8 cellular contexts compared by ENCODE assay signal in the genomic region with DNA sequence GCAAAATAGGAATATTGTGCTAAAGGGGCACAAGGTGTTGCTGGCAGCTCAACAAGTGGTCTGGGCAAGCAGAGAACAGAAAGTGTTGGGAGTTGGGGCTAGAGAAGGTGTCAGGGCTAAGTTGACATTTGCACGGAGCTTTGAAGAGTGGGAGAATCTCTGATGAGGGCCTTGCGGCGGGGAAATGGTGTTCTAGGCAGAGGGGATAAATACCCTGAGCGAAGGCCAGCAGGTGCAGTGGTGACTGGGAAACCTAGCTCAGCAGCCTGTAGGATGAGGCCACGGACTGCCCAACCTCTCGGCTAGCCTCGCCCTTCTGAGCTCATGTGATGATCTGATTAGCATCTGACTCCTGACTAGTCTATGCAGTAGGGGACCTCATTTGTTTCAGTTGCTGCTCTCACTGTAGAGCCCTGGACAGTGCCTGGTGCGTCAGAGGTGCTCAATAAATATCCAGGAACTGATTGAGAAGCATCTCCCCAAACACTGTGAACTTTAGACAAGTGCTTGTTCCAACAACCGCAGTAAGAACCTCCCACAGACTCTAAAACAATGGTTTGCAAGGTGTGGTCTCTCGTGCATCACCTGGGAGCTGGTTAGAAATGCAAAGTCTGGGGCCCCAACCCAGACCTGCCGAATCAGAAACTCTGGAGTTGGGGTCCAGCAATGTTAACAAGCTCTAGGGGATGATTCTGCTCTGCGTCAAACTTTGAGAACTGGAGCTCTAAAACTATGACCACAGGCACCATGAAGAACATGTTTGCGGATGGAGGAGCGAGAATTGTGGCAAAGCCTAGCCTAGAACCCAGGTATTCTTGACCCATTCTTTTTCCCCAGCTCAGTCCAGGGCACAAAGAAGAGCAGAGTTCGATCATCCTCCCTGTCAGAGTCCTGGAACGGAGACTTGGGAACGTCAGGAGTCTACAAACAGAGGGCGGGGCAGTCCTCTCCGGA. TPM values are rescaled to one million over a fixed set of nuclear protein-coding genes. Genes with fewer than 3 reads are reported as not detected.
DNase-seq lines count a peak whose midpoint lies in the region; ATAC-seq, FAIRE-seq and TF ChIP-seq lines count a peak whose summit lies in the region.

No MANE protein-coding gene starts in this region.

- H3K9me3 ChIP-seq in H1 (ENCODE audit: insufficient read depth in 2 of 2, low read depth in 1 of 2, low read length in 1 of 2): no peaks in the 10 kb centered on the region
- H3K9me3 ChIP-seq in neutrophil: no peaks in the 10 kb centered on the region

- H3K4ac ChIP-seq in H1 (replicated peaks; ENCODE audit: insufficient read length, low read depth, low read length): no peak overlapping the region

- H3K27ac ChIP-seq in H1 (ENCODE audit: low read depth, low read length): no peak overlapping the region
- no peak overlapping the region for H3K27ac ChIP-seq in neutrophil

- H3K18ac ChIP-seq in H1 (ENCODE audit: extremely low read depth, low read length): no peak overlapping the region

- H3K27me3 ChIP-seq in GM06990 (replicated peaks; ENCODE audit: control insufficient read depth, insufficient read depth, low read length): no peaks in the 10 kb centered on the region; the same call in 1 of the 2 replicates
- H3K27me3 ChIP-seq in H1 (replicated peaks in 1 of 4; ENCODE audit: control insufficient read depth in 3 of 4, extremely low read depth in 1 of 4, insufficient read depth in 3 of 4, low read length in 3 of 4): peaks cover 21 to 36% (median 35%) of the 10 kb centered on the region in 4 experiments
- H3K27me3 ChIP-seq in neutrophil: peaks cover 97% of the 10 kb centered on the region

- H2BK12ac ChIP-seq in H1 (ENCODE audit: low read depth, low read length): peak overlapping the region; percentile 82

- POLR2A ChIA-PET in H1 (lab: Charles Lee; ENCODE audit: partially characterized antibody): interaction anchor here (0.8 to 2.1 kb wide), 9 partner anchors 9 to 63 kb away, joined by 3 to 6 read pairs (median 3); no protein-coding TSS in a partner anchor
- POLR2A ChIA-PET in GM10248 (lab: Yijun Ruan, JAX): no interaction called here

- TF ChIP-seq EP300 in H1 (IDR thresholded peaks at IDR 0.05; ENCODE audit: borderline replicate concordance in 1 of 2, low read depth in 2 of 2, low read length in 2 of 2): no peak

- H3K4me3 ChIP-seq in GM06990 (replicated peaks; ENCODE audit: low read depth, low read length) (peak overlapping the region; percentile 54), H1 (ENCODE audit: extremely low read depth in 1 of 4, insufficient read depth in 2 of 4, low read depth in 3 of 4, low read length in 4 of 4) (peak overlapping the region; percentile 25 to 56 (median 41); a peak in 7 of 8 replicates), neutrophil (ENCODE audit: low read depth in 1 of 2, low read length in 1 of 2) (peak overlapping the region; percentile 66)

- TF ChIP-seq CTCF in GM06990 (IDR thresholded peaks at IDR 0.05; ENCODE audit: insufficient read depth, low read length, poor library complexity, severe bottlenecking) (no peak), H1 (IDR thresholded peaks at IDR 0.05; ENCODE audit: control extremely low read depth in 1 of 3, insufficient read depth in 1 of 3, low read depth in 1 of 3, low read length in 3 of 3) (no peak), neutrophil (IDR thresholded peaks at IDR 0.05) (no peak), GM10248 (IDR thresholded peaks at IDR 0.05; ENCODE audit: control extremely low read depth, extremely low read depth, low read depth, missing control alignments) (no peak)

- no peaks in the 10 kb centered on the region for H3K36me3 ChIP-seq in GM06990 (ENCODE audit: control insufficient read depth, insufficient read depth, low read length)
- H3K36me3 ChIP-seq in H1 (ENCODE audit: control insufficient read depth in 2 of 4, insufficient read depth in 4 of 4, low read length in 3 of 4): no peaks in the 10 kb centered on the region
- no peaks in the 10 kb centered on the region for H3K36me3 ChIP-seq in neutrophil

- no peak overlapping the region for H2BK15ac ChIP-seq in H1 (ENCODE audit: low read length)

- H2BK120ac ChIP-seq in H1 (replicated peaks; ENCODE audit: low read depth, low read length): no peak overlapping the region

- no peak overlapping the region for H4K8ac ChIP-seq in H1 (ENCODE audit: extremely low read depth, insufficient read depth, low read length)

- no peak for TF ChIP-seq RAD21 in H1 (IDR thresholded peaks at IDR 0.05 in 1 of 2, conservative IDR thresholded peaks at IDR 0.05 in 1 of 2; ENCODE audit: low read depth in 2 of 2, low read length in 2 of 2)

- H3K14ac ChIP-seq in H1 (ENCODE audit: insufficient read length): no peak overlapping the region

- no peak overlapping the region for H2AK5ac ChIP-seq in H1 (ENCODE audit: low read depth, low read length)

- H4K20me1 ChIP-seq in H1 (replicated peaks in 1 of 2; ENCODE audit: control insufficient read depth in 1 of 2, insufficient read depth in 2 of 2, low read length in 2 of 2): peaks cover 5 to 11% of the 10 kb centered on the region in 2 experiments

- no peak for TF ChIP-seq POLR2A in H1 (IDR thresholded peaks at IDR 0.05; ENCODE audit: control extremely low read depth in 1 of 2, low read depth in 2 of 2, low read length in 2 of 2)

- no peak overlapping the region for H2BK20ac ChIP-seq in H1 (ENCODE audit: low read length)

- CTCF ChIA-PET in H1 (lab: Charles Lee; ENCODE audit: partially characterized antibody): interaction anchor here (0.6 to 11.6 kb wide), 21 partner anchors 12 to 77 kb away, joined by 3 to 173 read pairs (median 6); no protein-coding TSS in a partner anchor
- CTCF ChIA-PET in GM10248 (lab: Yijun Ruan, JAX): interaction anchor here (0.7 to 2.4 kb wide), 10 partner anchors 9 to 78 kb away, joined by 3 to 9 read pairs (median 5); no protein-coding TSS in a partner anchor

- H3K56ac ChIP-seq in H1 (replicated peaks; ENCODE audit: insufficient read length, low read depth, low read length): no peak overlapping the region

- no peak for ATAC-seq in GM18873 (IDR thresholded peaks at IDR 0.05; ENCODE audit: low FRiP score, unreplicated experiment)

- no peaks in the 10 kb centered on the region for H3K79me1 ChIP-seq in H1 (ENCODE audit: low read depth, low read length)

- no peak overlapping the region for H4K5ac ChIP-seq in H1 (ENCODE audit: insufficient read length, low read depth, low read length)

- DNase-seq in GM06990 (ENCODE audit: extremely low read depth, insufficient read length) (no peak), NCI-H748 (lab: John Stamatoyannopoulos, UW; ENCODE audit: unreplicated experiment) (peak; percentile 97), H1 (ENCODE audit: low read depth in 1 of 2, low spot score in 2 of 2) (peak in 1 of 2 experiments; percentile 57), GM10248 (ENCODE audit: extremely low spot score) (no peak), CD1c-positive myeloid dendritic cell (ENCODE audit: extremely low spot score) (no peak), NOMO-1 treated with dmso at 0.1 percent for 144 hours (lab: John Stamatoyannopoulos, UW; ENCODE audit: unreplicated experiment) (no peak)

- H3K23me2 ChIP-seq in H1 (ENCODE audit: low read depth, low read length): peaks cover 14% of the 10 kb centered on the region

- H2BK5ac ChIP-seq in H1 (ENCODE audit: low read depth, low read length): no peak overlapping the region

- peak; percentile 24 for FAIRE-seq in H1 (lab: Jason Lieb, UNC)

- H3K4me2 ChIP-seq in H1 (ENCODE audit: insufficient read depth in 1 of 2, low read depth in 2 of 2, low read length in 2 of 2): peak overlapping the region; percentile 72 to 78

- no peak overlapping the region for H4K91ac ChIP-seq in H1 (replicated peaks; ENCODE audit: insufficient read length, low read length)

- H3K79me2 ChIP-seq in H1 (ENCODE audit: control insufficient read depth in 1 of 2, insufficient read depth in 2 of 2, low read length in 2 of 2): no peaks in the 10 kb centered on the region

- H2AFZ ChIP-seq in H1 (ENCODE audit: low read length): peak overlapping the region; percentile 37; the same call in 1 of the 2 replicates

- H3K4me1 ChIP-seq in H1 (replicated peaks in 1 of 4; ENCODE audit: control insufficient read depth in 3 of 4, insufficient read depth in 4 of 4, low read length in 3 of 4): peaks cover 3 to 50% (median 35%) of the 10 kb centered on the region in 4 experiments
- H3K4me1 ChIP-seq in neutrophil (ENCODE audit: control insufficient read depth in 1 of 2, insufficient read depth in 1 of 2, low read depth in 1 of 2, low read length in 1 of 2): peaks cover 9 to 15% of the 10 kb centered on the region in 2 experiments

- 29% methylated on average over 19 of the region's 19 CpGs; no CpG with 5 or more reads in 1 of the 2 experiments for WGBS in H1 (ENCODE audit: extremely low coverage in 1 of 2, insufficient coverage in 1 of 2, insufficient read length in 1 of 2, insufficient replicate concordance in 2 of 2, low coverage in 1 of 2, low lambda C conversion rate in 2 of 2, missing lambda C conversion rate in 1 of 2), 2 experiments

- peak overlapping the region in 1 of 4 experiments; percentile 36; a peak in 1 of 7 replicates for H3K9ac ChIP-seq in H1 (replicated peaks in 1 of 4; ENCODE audit: extremely low read depth in 1 of 4, low read depth in 3 of 4, low read length in 3 of 4)

- H3K23ac ChIP-seq in H1 (ENCODE audit: insufficient read length): no peak overlapping the region

TF ChIP-seq in H1, 55 proteins besides CTCF, POLR2A, EP300 and RAD21 (continues in another document):
- no peak for TF ChIP-seq SRF (IDR thresholded peaks at IDR 0.05; ENCODE audit: low read depth, low read length)
- TF ChIP-seq SAP30 (IDR thresholded peaks at IDR 0.05; ENCODE audit: insufficient read depth, insufficient replicate concordance, low read length): no peak
- no peak for TF ChIP-seq TEAD4 (IDR thresholded peaks at IDR 0.05; ENCODE audit: low read depth, low read length)
- no peak for TF ChIP-seq PHF8 (conservative IDR thresholded peaks at IDR 0.05; ENCODE audit: low read depth, low read length)
- no peak for TF ChIP-seq MAFK (IDR thresholded peaks at IDR 0.05; ENCODE audit: low read depth, low read length)
- TF ChIP-seq, protein P1, sequence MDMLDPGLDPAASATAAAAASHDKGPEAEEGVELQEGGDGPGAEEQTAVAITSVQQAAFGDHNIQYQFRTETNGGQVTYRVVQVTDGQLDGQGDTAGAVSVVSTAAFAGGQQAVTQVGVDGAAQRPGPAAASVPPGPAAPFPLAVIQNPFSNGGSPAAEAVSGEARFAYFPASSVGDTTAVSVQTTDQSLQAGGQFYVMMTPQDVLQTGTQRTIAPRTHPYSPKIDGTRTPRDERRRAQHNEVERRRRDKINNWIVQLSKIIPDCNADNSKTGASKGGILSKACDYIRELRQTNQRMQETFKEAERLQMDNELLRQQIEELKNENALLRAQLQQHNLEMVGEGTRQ (IDR thresholded peaks at IDR 0.05; ENCODE audit: low read length): no peak

RNA-seq across cellular contexts. Expression of a gene that starts 0.9 kb away (rescaled TPM):
- total RNA-seq in H1 (2021; fragmentation: NEBNext Ultra II Directional; extraction: Animal tissue kit (Norgen Biotek cat#: 25700)): 3.0 and 3.8 TPM in 2 replicates
- polyA plus RNA-seq in H1 (2011; rRNA removed): 0.59 and 1.2 TPM in 2 replicates
- 0.52 TPM for polyA plus RNA-seq in H1 (2011; cell fraction: cytosol; rRNA removed)
- polyA plus RNA-seq in H1 (2011; cell fraction: nucleus; rRNA removed): 1.8 TPM
- 2.2 to 4.1 TPM (median 3.4 TPM) in 4 replicates for polyA plus RNA-seq in H1 (2012, experiment 1 of 2)
- polyA plus RNA-seq in H1 (2012, experiment 2 of 2): 1.4 TPM
- polyA plus RNA-seq in H1 (2013, experiment 1 of 2): 1.9 TPM
- 1.8 TPM for polyA plus RNA-seq in H1 (2013, experiment 2 of 2)
- polyA minus RNA-seq in H1 (2011; rRNA and poly(A)+ RNA removed): 0.27 and 0.54 TPM in 2 replicates
- polyA minus RNA-seq in H1 (2011; cell fraction: cytosol; rRNA and poly(A)+ RNA removed): 2.3 TPM
- polyA minus RNA-seq in H1 (2011; cell fraction: nucleus; rRNA and poly(A)+ RNA removed): 2.8 TPM
